1 cellular context compared by ENCODE assay signal in genomic region chr6:52990342-52990741, GRCh38.
TF ChIP-seq lines count a peak whose summit lies in the region.

No MANE protein-coding gene starts in this region.

TF ChIP-seq in K562, 482 proteins besides CTCF, POLR2A, EP300 and RAD21:
- no peak for TF ChIP-seq TAF15 (IDR thresholded peaks at IDR 0.05; ENCODE audit: low read depth, low read length)
- TF ChIP-seq SLC30A9 (CRISPR knock-in tag; IDR thresholded peaks at IDR 0.05): no peak
- no peak for TF ChIP-seq MCM3 (IDR thresholded peaks at IDR 0.05)
- no peak for TF ChIP-seq ZNF277 (CRISPR knock-in tag; IDR thresholded peaks at IDR 0.05; ENCODE audit: borderline replicate concordance)
- no peak for TF ChIP-seq ZNF655 (CRISPR knock-in tag; IDR thresholded peaks at IDR 0.05)
- TF ChIP-seq CTCFL (IDR thresholded peaks at IDR 0.05; ENCODE audit: borderline replicate concordance, insufficient read depth, low read depth, low read length, poor library complexity, severe bottlenecking): no peak
- TF ChIP-seq MEF2A (IDR thresholded peaks at IDR 0.05; ENCODE audit: control insufficient read depth, low read depth, low read length): no peak
- TF ChIP-seq C11orf30 (IDR thresholded peaks at IDR 0.05; ENCODE audit: low read depth): peak; percentile 36; the same call in 1 of the 2 replicates
- no peak for TF ChIP-seq NRF1 (conservative IDR thresholded peaks at IDR 0.05 in 1 of 2, IDR thresholded peaks at IDR 0.05 in 1 of 2)
- TF ChIP-seq HIVEP1 (CRISPR knock-in tag; IDR thresholded peaks at IDR 0.05): no peak
- TF ChIP-seq COPS2 (conservative IDR thresholded peaks at IDR 0.05): no peak
- no peak for TF ChIP-seq ZKSCAN8 (CRISPR knock-in tag; IDR thresholded peaks at IDR 0.05)
- TF ChIP-seq ZC3H8 (IDR thresholded peaks at IDR 0.05): no peak
- no peak for TF ChIP-seq ZNF77 (CRISPR knock-in tag; IDR thresholded peaks at IDR 0.05)
- TF ChIP-seq ATF3 (IDR thresholded peaks at IDR 0.05): peak; percentile 68
- TF ChIP-seq ATF3 (CRISPR knock-in tag; conservative IDR thresholded peaks at IDR 0.05): no peak
- TF ChIP-seq E4F1 (CRISPR knock-in tag; IDR thresholded peaks at IDR 0.05; ENCODE audit: borderline replicate concordance): no peak
- TF ChIP-seq ZNF318 (IDR thresholded peaks at IDR 0.05; ENCODE audit: borderline replicate concordance in 1 of 2, low read depth in 1 of 2): no peak
- TF ChIP-seq NELFE (IDR thresholded peaks at IDR 0.05; ENCODE audit: insufficient read depth, insufficient read length): no peak
- no peak for TF ChIP-seq SIN3B (IDR thresholded peaks at IDR 0.05; ENCODE audit: low read depth)
- no peak for TF ChIP-seq MAX (CRISPR knock-in tag; IDR thresholded peaks at IDR 0.05)
- no peak for TF ChIP-seq CREB1 (IDR thresholded peaks at IDR 0.05)
- TF ChIP-seq CREB1 (CRISPR knock-in tag; IDR thresholded peaks at IDR 0.05): no peak
- no peak for TF ChIP-seq HBP1 (CRISPR knock-in tag; IDR thresholded peaks at IDR 0.05)
- TF ChIP-seq DPF2 (IDR thresholded peaks at IDR 0.05): 0 out of 2 replicates have a peak, but pooled peaks have one; percentile 24
- TF ChIP-seq CREM (IDR thresholded peaks at IDR 0.05; ENCODE audit: low read depth): no peak
- peak; percentile 30; the same call in 1 of the 2 replicates for TF ChIP-seq ZNF316 (IDR thresholded peaks at IDR 0.05)
TF ChIP-seq in K562: peak in this region for 4.
